In genomic region chr6:4580361-4580760, GRCh38 we compare ENCODE assay signal across 21 cellular contexts.
DNase-seq lines count a peak whose midpoint lies in the region; ATAC-seq, FAIRE-seq and TF ChIP-seq lines count a peak whose summit lies in the region.
"Had no signal": no experiment of that assay in that cellular context is flagged by ENCODE, and none has a peak within 500 bp of the region (broad histone marks: within the 10 kb centered on the region; RNA-seq: fewer than 3 reads in every experiment).

No MANE protein-coding gene starts in this region.

- no peaks in the 10 kb centered on the region for H3K9me1 ChIP-seq in K562 (ENCODE audit: control insufficient read depth, insufficient read depth, low read length)

- no peak overlapping the region for H4K8ac ChIP-seq in mesendoderm (ENCODE audit: low read depth, low read length)

- BruUV-seq in K562 (replicated peaks; lab: Mats Ljungman, UMichigan): no TSS peak

- H3K4me3 ChIP-seq in GM23248 (no peak overlapping the region), K562 (no peak overlapping the region), mesendoderm (ENCODE audit: low read length) (no peak overlapping the region), smooth muscle cell (no peak overlapping the region)
- H3K4me3 ChIP-seq: A549, GM12878, HAP-1 had no signal

- H4K20me1 ChIP-seq in GM23248 (ENCODE audit: insufficient read depth) (no peaks in the 10 kb centered on the region), K562 (replicated peaks; ENCODE audit: control insufficient read depth, insufficient read depth, low read length) (no peaks in the 10 kb centered on the region), smooth muscle cell (ENCODE audit: low read depth) (no peaks in the 10 kb centered on the region)

- H3K27me3 ChIP-seq in GM23248 (replicated peaks; ENCODE audit: insufficient read depth) (no peaks in the 10 kb centered on the region), K562 (ENCODE audit: control insufficient read depth in 2 of 2, insufficient read depth in 2 of 2, low read length in 2 of 2) (peaks cover 2 to 29% of the 10 kb centered on the region in 2 experiments; a peak in 3 of 5 replicates), mesendoderm (ENCODE audit: insufficient read depth, low read length, poor library complexity) (no peaks in the 10 kb centered on the region), smooth muscle cell (ENCODE audit: low read depth) (no peaks in the 10 kb centered on the region)

- CTCF ChIA-PET in K562 (lab: Yijun Ruan, JAX; ENCODE audit: low intra/inter-chr PET ratio): no interaction called here

- H3K79me1 ChIP-seq in mesendoderm (ENCODE audit: low read length): no peaks in the 10 kb centered on the region

- H3K79me2 ChIP-seq in GM23248 (ENCODE audit: insufficient read depth): no peaks in the 10 kb centered on the region
- H3K79me2 ChIP-seq in K562 (ENCODE audit: control insufficient read depth, insufficient read depth, low read length): no peaks in the 10 kb centered on the region
- no peaks in the 10 kb centered on the region for H3K79me2 ChIP-seq in mesendoderm (ENCODE audit: control insufficient read depth, insufficient read depth, low read length)
- no peaks in the 10 kb centered on the region for H3K79me2 ChIP-seq in smooth muscle cell (ENCODE audit: low read depth)

- H3K18ac ChIP-seq in mesendoderm (ENCODE audit: low read length): no peak overlapping the region

- H2AFZ ChIP-seq in GM23248 (no peak overlapping the region), K562 (ENCODE audit: low read depth, low read length) (no peak overlapping the region), smooth muscle cell (ENCODE audit: low read depth) (no peak overlapping the region)

- H2BK120ac ChIP-seq in mesendoderm (ENCODE audit: low read depth, low read length): no peak overlapping the region

- H2AK5ac ChIP-seq in mesendoderm (ENCODE audit: low read length): no peak overlapping the region

- in situ Hi-C loops in GM23248 (cut with MboI) (no loop called here), K562 (cut with MboI) (no loop called here)

- no peak for FAIRE-seq in K562 (lab: Jason Lieb, UNC)
- FAIRE-seq: A549, G401.6, GM12878, GM18507, H54 had no signal

- TF ChIP-seq CTCF in K562 (IDR thresholded peaks at IDR 0.05 in 2 of 3, conservative IDR thresholded peaks at IDR 0.05 in 1 of 3; ENCODE audit: insufficient read depth in 2 of 3, low read depth in 1 of 3, low read length in 3 of 3) (no peak), smooth muscle cell (IDR thresholded peaks at IDR 0.05; ENCODE audit: borderline replicate concordance, insufficient read depth, poor library complexity, severe bottlenecking) (no peak)

- H4K5ac ChIP-seq in mesendoderm (ENCODE audit: low read length): no peak overlapping the region

- 94 to 95% methylated on average over 1 of the region's 1 CpG for WGBS in GM23248 (ENCODE audit: low coverage in 1 of 2, low lambda C conversion rate in 2 of 2, missing lambda C conversion rate in 2 of 2), 2 experiments
- WGBS in K562 (ENCODE audit: insufficient coverage, low coverage, missing lambda C conversion rate): 16% methylated on average over 1 of the region's 1 CpG
- WGBS in mesendoderm (ENCODE audit: extremely low coverage, insufficient coverage, low lambda C conversion rate): no CpG with 5 or more reads among the region's 1 CpG
- 96% methylated on average over 1 of the region's 1 CpG for WGBS in smooth muscle cell (ENCODE audit: low lambda C conversion rate)

- H3K9ac ChIP-seq in GM23248 (no peak overlapping the region), K562 (ENCODE audit: insufficient read depth in 1 of 2, low read depth in 2 of 2, low read length in 2 of 2) (no peak overlapping the region), mesendoderm (ENCODE audit: low read length) (no peak overlapping the region), smooth muscle cell (ENCODE audit: low read depth) (no peak overlapping the region)

- POLR2A ChIA-PET in K562 (lab: Yijun Ruan, JAX): no interaction called here

- no peak overlapping the region for H3K23ac ChIP-seq in mesendoderm (ENCODE audit: low read length)

- no peak overlapping the region for H2BK15ac ChIP-seq in mesendoderm (replicated peaks; ENCODE audit: low read depth)

- H3K4ac ChIP-seq in mesendoderm (ENCODE audit: low read depth, low read length): no peak overlapping the region

- intact Hi-C loops in K562 (cut with micrococcal nuclease): no loop called here

- H3K27ac ChIP-seq in GM23248: peak overlapping the region; percentile 93
- H3K27ac ChIP-seq in K562 (ENCODE audit: extremely low read depth, low read depth, low read length): no peak overlapping the region
- no peak overlapping the region for H3K27ac ChIP-seq in mesendoderm (ENCODE audit: low read depth, low read length)
- no peak overlapping the region for H3K27ac ChIP-seq in smooth muscle cell (ENCODE audit: low read depth)
- H3K27ac ChIP-seq: A549 had no signal

- H3K9me2 ChIP-seq in GM23248 (ENCODE audit: insufficient read depth): no peaks in the 10 kb centered on the region

- H3K56ac ChIP-seq in mesendoderm (ENCODE audit: low read length): no peak overlapping the region

- H3F3A ChIP-seq in GM23248 (ENCODE audit: insufficient read depth): peaks cover 50% of the 10 kb centered on the region
- H3F3A ChIP-seq in smooth muscle cell (ENCODE audit: low read depth): no peaks in the 10 kb centered on the region

- peaks cover 56% of the 10 kb centered on the region for H3K4me1 ChIP-seq in GM23248 (ENCODE audit: insufficient read depth)
- no peaks in the 10 kb centered on the region for H3K4me1 ChIP-seq in K562 (replicated peaks in 1 of 2; ENCODE audit: control insufficient read depth in 2 of 2, insufficient read depth in 2 of 2, low read length in 2 of 2)
- peaks cover 2% of the 10 kb centered on the region for H3K4me1 ChIP-seq in mesendoderm (ENCODE audit: control insufficient read depth, low read depth, low read length)
- no peaks in the 10 kb centered on the region for H3K4me1 ChIP-seq in smooth muscle cell (ENCODE audit: low read depth)
- H3K4me1 ChIP-seq: HAP-1 had no signal

- no peak for TF ChIP-seq POLR2A in K562 (conservative IDR thresholded peaks at IDR 0.05)

- H3K36me3 ChIP-seq in GM23248 (ENCODE audit: low read depth) (no peaks in the 10 kb centered on the region), K562 (ENCODE audit: control insufficient read depth, insufficient read depth, low read length) (no peaks in the 10 kb centered on the region), mesendoderm (ENCODE audit: control insufficient read depth, insufficient read depth, low read length) (no peaks in the 10 kb centered on the region), smooth muscle cell (ENCODE audit: low read depth) (no peaks in the 10 kb centered on the region)
- H3K36me3 ChIP-seq: HAP-1 had no signal

- ATAC-seq in K562: no peak
- ATAC-seq in GM18502 (IDR thresholded peaks at IDR 0.05; ENCODE audit: poor library complexity, unreplicated experiment): no peak
- ATAC-seq in HG03175 (IDR thresholded peaks at IDR 0.05; ENCODE audit: unreplicated experiment): no peak
- ATAC-seq: A549, GM12878 had no signal

- H3K9me3 ChIP-seq in GM23248 (ENCODE audit: low read depth): no peaks in the 10 kb centered on the region
- no peaks in the 10 kb centered on the region for H3K9me3 ChIP-seq in K562 (replicated peaks; ENCODE audit: control insufficient read depth, insufficient read depth, low read depth, low read length)
- no peaks in the 10 kb centered on the region for H3K9me3 ChIP-seq in smooth muscle cell (replicated peaks; ENCODE audit: low read depth)
- H3K9me3 ChIP-seq: A549, HAP-1 had no signal

- no peak for TF ChIP-seq EP300 in K562 (IDR thresholded peaks at IDR 0.05; ENCODE audit: low read length)

- no peak for TF ChIP-seq RAD21 in K562 (CRISPR knock-in tag; conservative IDR thresholded peaks at IDR 0.05 in 1 of 2, IDR thresholded peaks at IDR 0.05 in 1 of 2)

- DNase-seq in GM23248: no peak
- peak; percentile 73 for DNase-seq in NCI-H226
- DNase-seq in K562 (ENCODE audit: extremely low read depth in 1 of 4, low spot score in 3 of 4): no peak
- DNase-seq in mesendoderm: peak; percentile 69
- no peak for DNase-seq in NCI-H2171 (lab: John Stamatoyannopoulos, UW)
- no peak for DNase-seq in smooth muscle cell (lab: John Stamatoyannopoulos, UW; ENCODE audit: unreplicated experiment)
- DNase-seq: 8988T; C1 segment of cervical spinal cord; Calu3; CD4-positive, alpha-beta memory T cell; COR-L47; DND-41; GOT3 had no signal

- H2BK5ac ChIP-seq in mesendoderm (ENCODE audit: low read length): no peak overlapping the region

- H3K4me2 ChIP-seq in GM23248 (ENCODE audit: unreplicated experiment) (no peak overlapping the region), K562 (ENCODE audit: insufficient read depth, low read length) (no peak overlapping the region), mesendoderm (ENCODE audit: low read length) (no peak overlapping the region), smooth muscle cell (no peak overlapping the region)
- H3K4me2 ChIP-seq: A549 had no signal

TF ChIP-seq in K562, 482 proteins besides CTCF, POLR2A, EP300 and RAD21:
- 0 out of 2 replicates have a peak, but pooled peaks have one; percentile 11 for TF ChIP-seq CBFA2T3 (IDR thresholded peaks at IDR 0.05)
- no peak for TF ChIP-seq IFI16 (CRISPR knock-in tag; IDR thresholded peaks at IDR 0.05)

Comparison
In these comparisons a context has a peak if more than half of its experiments do, and no peak if none do; other contexts are left out.
1. DNase-seq: peak in NCI-H226 (single experiment) and mesendoderm (single experiment); none in GM23248 (single experiment), K562 (0 of 4), NCI-H2171 (single experiment) and smooth muscle cell (single experiment).